Comparison of ENCODE assay signal across 12 cellular contexts in genomic region chr20:54199283-54199682, GRCh38. TPM values are rescaled to one million over a fixed set of nuclear protein-coding genes. Genes with fewer than 3 reads are reported as not detected.
"Had no signal": no experiment of that assay in that cellular context is flagged by ENCODE, and none has a peak within 500 bp of the region (broad histone marks: within the 10 kb centered on the region; RNA-seq: fewer than 3 reads in every experiment).

No MANE protein-coding gene starts in this region.

- H3K27ac ChIP-seq: body of pancreas, foreskin keratinocyte, left ventricle myocardium inferior, psoas muscle, tibial nerve, VCaP had no signal

- H3K36me3 Mint-ChIP-seq: activated naive CD8-positive, alpha-beta T cell treated with anti-CD3 and anti-CD28 coated beads for 36 hours; memory B cell had no signal

- H3K4me3 Mint-ChIP-seq: activated CD4-positive, alpha-beta memory T cell treated with anti-CD3 and anti-CD28 coated beads, Interleukin-2, amount 10 ng/mL, durations not matched to agents 7 days and 5 days; activated CD4-positive, alpha-beta T cell treated with anti-CD3 and anti-CD28 coated beads for 36 hours; activated naive CD8-positive, alpha-beta T cell treated with anti-CD3 and anti-CD28 coated beads for 36 hours; memory B cell had no signal

- H3K4me3 ChIP-seq: body of pancreas, left ventricle myocardium inferior, psoas muscle, tibial nerve had no signal

- H3K27ac Mint-ChIP-seq: activated CD4-positive, alpha-beta memory T cell treated with anti-CD3 and anti-CD28 coated beads, Interleukin-2, amount 10 ng/mL, durations not matched to agents 7 days and 5 days; activated CD4-positive, alpha-beta T cell treated with anti-CD3 and anti-CD28 coated beads for 36 hours; activated naive CD8-positive, alpha-beta T cell treated with anti-CD3 and anti-CD28 coated beads for 36 hours had no signal

- H3K9me3 Mint-ChIP-seq: activated CD4-positive, alpha-beta memory T cell treated with anti-CD3 and anti-CD28 coated beads, Interleukin-2, amount 10 ng/mL, durations not matched to agents 7 days and 5 days; activated naive CD8-positive, alpha-beta T cell treated with anti-CD3 and anti-CD28 coated beads for 36 hours; memory B cell had no signal

- H3K4me1 Mint-ChIP-seq: activated CD4-positive, alpha-beta memory T cell treated with anti-CD3 and anti-CD28 coated beads, Interleukin-2, amount 10 ng/mL, durations not matched to agents 7 days and 5 days; activated CD4-positive, alpha-beta T cell treated with anti-CD3 and anti-CD28 coated beads for 36 hours had no signal

- H3K27me3 Mint-ChIP-seq: activated naive CD8-positive, alpha-beta T cell treated with anti-CD3 and anti-CD28 coated beads for 36 hours had no signal

- H3K4me1 ChIP-seq: body of pancreas, left ventricle myocardium inferior, psoas muscle, tibial nerve had no signal

- DNase-seq: cortex of kidney had no signal

- H3K36me3 ChIP-seq: left ventricle myocardium inferior, tibial nerve had no signal

- H3K9me3 ChIP-seq: body of pancreas, left ventricle myocardium inferior, psoas muscle, tibial nerve had no signal

- H3K27me3 ChIP-seq: body of pancreas, foreskin keratinocyte, tibial nerve had no signal

RNA-seq across cellular contexts. Expression of gene CYP24A1, which starts 25.5 kb away (rescaled TPM):
- total RNA-seq: activated CD4-positive, alpha-beta memory T cell treated with anti-CD3 and anti-CD28 coated beads, Interleukin-2, amount 10 ng/mL, durations not matched to agents 7 days and 5 days; activated naive CD8-positive, alpha-beta T cell treated with anti-CD3 and anti-CD28 coated beads for 36 hours; body of pancreas; left ventricle myocardium inferior; osteoblast; psoas muscle; tibial nerve had no signal
